8 cellular contexts compared by ENCODE assay signal in genomic region chr14:89164168-89165074, GRCh38.
DNase-seq lines count a peak whose midpoint lies in the region; ATAC-seq and TF ChIP-seq lines count a peak whose summit lies in the region.

No MANE protein-coding gene starts in this region.

- H3K27ac ChIP-seq in CD4-positive, alpha-beta T cell (ENCODE audit: low read depth, low read length) = no peak overlapping the region
- peak overlapping the region; percentile 81 for H3K27ac ChIP-seq in right cardiac atrium (ENCODE audit: low read length)
- H3K27ac ChIP-seq in smooth muscle cell (ENCODE audit: low read depth) = no peak overlapping the region

- no peaks in the 10 kb centered on the region for H4K20me1 ChIP-seq in smooth muscle cell (ENCODE audit: low read depth)

- WGBS in right cardiac atrium = 74% methylated on average over 18 of the region's 18 CpGs
- 92% methylated on average over 18 of the region's 18 CpGs for WGBS in smooth muscle cell (ENCODE audit: low lambda C conversion rate)

- H3K27ac Mint-ChIP-seq in CD4-positive, alpha-beta T cell = peak overlapping the region; percentile 76

- no peak for ATAC-seq in CD4-positive, alpha-beta T cell (ENCODE audit: poor library complexity)
- ATAC-seq in GM19452 (IDR thresholded peaks at IDR 0.05; ENCODE audit: unreplicated experiment) (peak; percentile 28), HG03460 (IDR thresholded peaks at IDR 0.05; ENCODE audit: unreplicated experiment) (peak; percentile 39), right cardiac atrium (peak; percentile 36 to 42)

- peaks cover 33% of the 10 kb centered on the region for H3K4me1 Mint-ChIP-seq in CD4-positive, alpha-beta T cell (ENCODE audit: low read depth)

- H3K9me3 Mint-ChIP-seq in CD4-positive, alpha-beta T cell = no peaks in the 10 kb centered on the region

- no peak overlapping the region for H2AFZ ChIP-seq in smooth muscle cell (ENCODE audit: low read depth)

- DNase-seq in CD4-positive, alpha-beta T cell = no peak
- DNase-seq in right cardiac atrium (peak in 1 of 3 donors; percentile 32), smooth muscle cell (lab: John Stamatoyannopoulos, UW; ENCODE audit: unreplicated experiment) (no peak), DMS 273 (lab: John Stamatoyannopoulos, UW; ENCODE audit: unreplicated experiment) (no peak), NCI-H1417 (lab: John Stamatoyannopoulos, UW) (no peak), NCI-H1092 treated with DMSO at 0.1 percent for 48 hours (lab: John Stamatoyannopoulos, UW) (no peak)

- POLR2A ChIA-PET in CD4-positive, alpha-beta T cell (lab: Charles Lee) = no interaction called here

- H3K4me2 ChIP-seq in smooth muscle cell = no peak overlapping the region

- H3K79me2 ChIP-seq in smooth muscle cell (ENCODE audit: low read depth) = no peaks in the 10 kb centered on the region

- H3K9me3 ChIP-seq in CD4-positive, alpha-beta T cell (ENCODE audit: control insufficient read depth, low read length) = no peaks in the 10 kb centered on the region
- H3K9me3 ChIP-seq in right cardiac atrium (ENCODE audit: control insufficient read depth, low read length) (no peaks in the 10 kb centered on the region), smooth muscle cell (replicated peaks; ENCODE audit: low read depth) (no peaks in the 10 kb centered on the region)

- no peak overlapping the region for H3K4me3 ChIP-seq in right cardiac atrium (ENCODE audit: low read length)
- no peak overlapping the region for H3K4me3 ChIP-seq in smooth muscle cell

- H3K9ac ChIP-seq in smooth muscle cell (ENCODE audit: low read depth) = no peak overlapping the region

- no peak for TF ChIP-seq CTCF in CD4-positive, alpha-beta T cell (IDR thresholded peaks at IDR 0.05)
- no peak for TF ChIP-seq CTCF in smooth muscle cell (IDR thresholded peaks at IDR 0.05; ENCODE audit: borderline replicate concordance, insufficient read depth, poor library complexity, severe bottlenecking)

- H3K36me3 Mint-ChIP-seq in CD4-positive, alpha-beta T cell (ENCODE audit: low read depth) = peaks cover 82% of the 10 kb centered on the region

- intact Hi-C loops in CD4-positive, alpha-beta T cell (cut with DNase I, micrococcal nuclease) = no loop called here
- intact Hi-C loops in right cardiac atrium (cut with DNase I) = loop anchor here in 1 of 4 donors (10.0 kb wide), 1 partner anchor 250 kb away; the partner anchor contains the start of gene FOXN3

- no peaks in the 10 kb centered on the region for H3F3A ChIP-seq in smooth muscle cell (ENCODE audit: low read depth)

- CTCF ChIA-PET in CD4-positive, alpha-beta T cell (lab: Charles Lee) = no interaction called here

- H3K4me1 ChIP-seq in right cardiac atrium (ENCODE audit: control insufficient read depth, insufficient read depth, low read length) (peaks cover 8% of the 10 kb centered on the region), smooth muscle cell (ENCODE audit: low read depth) (no peaks in the 10 kb centered on the region)

- H3K27me3 ChIP-seq in CD4-positive, alpha-beta T cell (ENCODE audit: control insufficient read depth, insufficient read depth, low read length) = no peaks in the 10 kb centered on the region
- H3K27me3 ChIP-seq in right cardiac atrium (ENCODE audit: control insufficient read depth, insufficient read depth) (no peaks in the 10 kb centered on the region), smooth muscle cell (ENCODE audit: low read depth) (no peaks in the 10 kb centered on the region)

- no peaks in the 10 kb centered on the region for H3K27me3 Mint-ChIP-seq in CD4-positive, alpha-beta T cell

- no peaks in the 10 kb centered on the region for H3K36me3 ChIP-seq in smooth muscle cell (ENCODE audit: low read depth)

- H3K4me3 Mint-ChIP-seq in CD4-positive, alpha-beta T cell = no peak overlapping the region
